Comparison of ENCODE assay signal across 26 cellular contexts in the genomic region with DNA sequence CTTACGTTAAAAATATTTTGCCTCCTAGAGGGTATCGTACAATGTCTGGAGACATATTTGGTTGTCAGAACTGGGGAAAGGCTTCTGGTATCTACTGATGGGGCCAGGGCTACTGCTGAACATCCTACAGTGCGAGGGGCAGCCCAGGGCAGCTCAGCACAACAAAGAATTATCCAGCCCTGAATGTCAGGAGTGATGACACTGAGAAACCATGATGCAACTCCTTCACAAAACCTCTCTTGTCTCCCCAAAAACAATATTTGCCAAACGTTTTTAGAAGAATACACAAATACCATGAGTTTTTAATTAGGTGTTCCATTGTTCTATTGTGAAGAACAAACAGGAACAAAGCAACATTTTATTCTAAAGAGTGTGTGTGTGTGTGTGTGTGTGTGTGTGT.
"Had no signal": no experiment of that assay in that cellular context is flagged by ENCODE, and none has a peak within 500 bp of the region (broad histone marks: within the 10 kb centered on the region; RNA-seq: fewer than 3 reads in every experiment).

No MANE protein-coding gene starts in this region.

- H3K27me3 Mint-ChIP-seq: activated B cell treated with CpG ODN at 0.5 μM for 24 hours; activated naive CD4-positive, alpha-beta T cell treated with anti-CD3 and anti-CD28 coated beads, Interleukin-2, amount 50 U/mL, for 24 hours had no signal

- H3K4me3 Mint-ChIP-seq: activated B cell treated with CpG ODN at 0.5 μM for 24 hours; activated naive CD4-positive, alpha-beta T cell treated with anti-CD3 and anti-CD28 coated beads, Interleukin-2, amount 50 U/mL, for 24 hours; immature natural killer cell; naive thymus-derived CD8-positive, alpha-beta T cell; neural progenitor cell; T-helper 2 cell treated with Interferon-gamma antibody and Interleukin-4, amounts not matched to agents 5 μg/mL and 100 μg/mL, for 36 hours had no signal

- H3K36me3 Mint-ChIP-seq: immature natural killer cell; naive thymus-derived CD8-positive, alpha-beta T cell; neural progenitor cell had no signal

- H3K27ac Mint-ChIP-seq: activated B cell treated with CpG ODN at 0.5 μM for 24 hours; activated naive CD4-positive, alpha-beta T cell treated with anti-CD3 and anti-CD28 coated beads, Interleukin-2, amount 50 U/mL, for 24 hours; immature natural killer cell; naive thymus-derived CD8-positive, alpha-beta T cell; neural progenitor cell; T-helper 2 cell treated with Interferon-gamma antibody and Interleukin-4, amounts not matched to agents 5 μg/mL and 100 μg/mL, for 36 hours had no signal

- ATAC-seq: body of pancreas; foreskin keratinocyte; heart left ventricle; left colon; naive thymus-derived CD8-positive, alpha-beta T cell; right cardiac atrium had no signal

- H3K9me3 Mint-ChIP-seq: activated naive CD4-positive, alpha-beta T cell treated with anti-CD3 and anti-CD28 coated beads, Interleukin-2, amount 50 U/mL, for 24 hours; immature natural killer cell; naive thymus-derived CD8-positive, alpha-beta T cell; neural progenitor cell had no signal

- DNase-seq: activated B cell treated with CpG ODN at 0.5 μM for 24 hours; activated CD4-positive, alpha-beta T cell treated with anti-CD3 and anti-CD28 coated beads, Interleukin-2, amount 50 U/mL, for 4 hours; activated CD8-positive, alpha-beta memory T cell treated with anti-CD3 and anti-CD28 coated beads, Interleukin-2, amount 50 U/mL, for 4 hours; activated gamma-delta T cell treated with Interleukin-2 at 50 U/mL for 16 hours; activated T-cell treated with anti-CD3 and anti-CD28 coated beads, Interleukin-2, amount 50 U/mL, for 1 hour; anterior cingulate cortex; body of pancreas; dermis blood vessel endothelial cell; effector CD4-positive, alpha-beta T cell; foreskin keratinocyte; heart left ventricle; hypothalamus; immature natural killer cell; kidney; left colon; naive thymus-derived CD8-positive, alpha-beta T cell; occipital lobe; right cardiac atrium; spleen; stomach; T-helper 1 cell; thyroid gland; upper lobe of left lung had no signal
